Comparison of ENCODE assay signal across 15 cellular contexts in the genomic region with DNA sequence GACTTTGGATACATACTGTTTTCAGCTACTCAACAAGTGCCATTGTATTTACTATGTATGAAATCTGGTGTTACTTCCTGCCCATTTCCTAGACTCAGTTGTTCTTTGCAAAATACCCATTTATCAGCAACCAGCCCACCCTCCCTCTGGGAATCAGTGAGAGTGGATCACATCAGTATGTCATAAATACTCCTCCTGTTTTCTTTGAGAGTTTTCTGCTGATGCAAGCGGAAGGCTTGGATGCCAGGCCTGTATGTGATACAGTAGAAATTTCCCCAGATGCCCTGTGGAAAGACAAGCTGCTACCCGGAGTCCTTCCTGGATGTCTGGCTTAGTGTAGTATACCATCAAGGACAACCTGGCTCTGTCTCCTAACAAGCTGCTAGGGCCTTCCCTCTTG. TPM values are rescaled to one million over a fixed set of nuclear protein-coding genes. Genes with fewer than 3 reads are reported as not detected.
DNase-seq lines count a peak whose midpoint lies in the region; ATAC-seq and TF ChIP-seq lines count a peak whose summit lies in the region.
"Had no signal": no experiment of that assay in that cellular context is flagged by ENCODE, and none has a peak within 500 bp of the region (broad histone marks: within the 10 kb centered on the region; RNA-seq: fewer than 3 reads in every experiment).

No MANE protein-coding gene starts in this region.

- H3K4me1 ChIP-seq in OCI-LY3 (ENCODE audit: low read length): peaks cover 55% of the 10 kb centered on the region
- H3K4me1 ChIP-seq in parathyroid adenoma: no peaks in the 10 kb centered on the region
- H3K4me1 ChIP-seq in foreskin keratinocyte: peaks cover 4% of the 10 kb centered on the region
- H3K4me1 ChIP-seq: upper lobe of right lung had no signal

- no peaks in the 10 kb centered on the region for H3K27me3 ChIP-seq in OCI-LY3 (ENCODE audit: low read depth, low read length)
- H3K27me3 ChIP-seq in parathyroid adenoma (ENCODE audit: control insufficient read depth, insufficient read depth, low read length): no peaks in the 10 kb centered on the region
- no peaks in the 10 kb centered on the region for H3K27me3 ChIP-seq in foreskin keratinocyte
- H3K27me3 ChIP-seq: brain microvascular endothelial cell, dorsolateral prefrontal cortex, upper lobe of right lung had no signal

- peak overlapping the region; percentile 75 for H3K4me3 Mint-ChIP-seq in activated CD4-positive, alpha-beta T cell treated with anti-CD3 and anti-CD28 coated beads, Interleukin-2, amount 10 ng/mL, durations not matched to agents 24 days and 14 days
- H3K4me3 Mint-ChIP-seq in activated naive CD8-positive, alpha-beta T cell treated with anti-CD3 and anti-CD28 coated beads for 36 hours: peak overlapping the region; percentile 32

- intact Hi-C loops in activated CD4-positive, alpha-beta T cell treated with anti-CD3 and anti-CD28 coated beads, Interleukin-2, amount 10 ng/mL, durations not matched to agents 24 days and 14 days (cut with micrococcal nuclease): no loop called here

- TF ChIP-seq CTCF in OCI-LY3 (IDR thresholded peaks at IDR 0.05; ENCODE audit: low read depth, low read length) (no peak), parathyroid adenoma (IDR thresholded peaks at IDR 0.05) (no peak), foreskin keratinocyte (conservative IDR thresholded peaks at IDR 0.05) (no peak)

- H3K27ac Mint-ChIP-seq in activated CD4-positive, alpha-beta T cell treated with anti-CD3 and anti-CD28 coated beads, Interleukin-2, amount 10 ng/mL, durations not matched to agents 24 days and 14 days: peak overlapping the region; percentile 93
- H3K27ac Mint-ChIP-seq in activated naive CD8-positive, alpha-beta T cell treated with anti-CD3 and anti-CD28 coated beads for 36 hours: peak overlapping the region; percentile 96

- H3K4me2 ChIP-seq in OCI-LY3 (ENCODE audit: low read length): no peak overlapping the region
- no peak overlapping the region for H3K4me2 ChIP-seq in parathyroid adenoma (ENCODE audit: low read length)

- H3K9me3 Mint-ChIP-seq in activated CD4-positive, alpha-beta T cell treated with anti-CD3 and anti-CD28 coated beads, Interleukin-2, amount 10 ng/mL, durations not matched to agents 24 days and 14 days: peaks cover 24% of the 10 kb centered on the region
- peaks cover 19% of the 10 kb centered on the region for H3K9me3 Mint-ChIP-seq in activated naive CD8-positive, alpha-beta T cell treated with anti-CD3 and anti-CD28 coated beads for 36 hours

- peak overlapping the region; percentile 11; the same call in 1 of the 2 replicates for H3K27ac ChIP-seq in OCI-LY3 (ENCODE audit: low read length)
- no peak overlapping the region for H3K27ac ChIP-seq in parathyroid adenoma
- H3K27ac ChIP-seq in foreskin keratinocyte: no peak overlapping the region
- H3K27ac ChIP-seq: brain microvascular endothelial cell, dorsolateral prefrontal cortex had no signal

- peaks cover 29% of the 10 kb centered on the region for H3K36me3 Mint-ChIP-seq in activated CD4-positive, alpha-beta T cell treated with anti-CD3 and anti-CD28 coated beads, Interleukin-2, amount 10 ng/mL, durations not matched to agents 24 days and 14 days (ENCODE audit: low read depth)
- peaks cover 52% of the 10 kb centered on the region for H3K36me3 Mint-ChIP-seq in activated naive CD8-positive, alpha-beta T cell treated with anti-CD3 and anti-CD28 coated beads for 36 hours

- no peak overlapping the region for H3K9ac ChIP-seq in OCI-LY3 (ENCODE audit: low read length)
- H3K9ac ChIP-seq in parathyroid adenoma: no peak overlapping the region

- H2AFZ ChIP-seq in OCI-LY3 (ENCODE audit: low read depth, low read length) (peak overlapping the region; percentile 64; the same call in 1 of the 2 replicates), parathyroid adenoma (peak overlapping the region; percentile 11)

- H3K9me3 ChIP-seq in OCI-LY3 (ENCODE audit: insufficient read depth, low read length) (no peaks in the 10 kb centered on the region), parathyroid adenoma (ENCODE audit: control insufficient read depth, low read length) (no peaks in the 10 kb centered on the region)
- H3K9me3 ChIP-seq: upper lobe of right lung had no signal

- H3K4me3 ChIP-seq in OCI-LY3 (ENCODE audit: low read length) (no peak overlapping the region), parathyroid adenoma (ENCODE audit: low read depth, low read length) (no peak overlapping the region)
- H3K4me3 ChIP-seq: dorsolateral prefrontal cortex, upper lobe of right lung had no signal

- peaks cover 50% of the 10 kb centered on the region for H3K4me1 Mint-ChIP-seq in activated CD4-positive, alpha-beta T cell treated with anti-CD3 and anti-CD28 coated beads, Interleukin-2, amount 10 ng/mL, durations not matched to agents 24 days and 14 days
- peaks cover 63% of the 10 kb centered on the region for H3K4me1 Mint-ChIP-seq in activated naive CD8-positive, alpha-beta T cell treated with anti-CD3 and anti-CD28 coated beads for 36 hours

- DNase-seq in activated CD4-positive, alpha-beta T cell treated with anti-CD3 and anti-CD28 coated beads, Interleukin-2, amount 10 ng/mL, durations not matched to agents 24 days and 14 days: peak; percentile 72
- no peak for DNase-seq in activated CD4-positive, alpha-beta T cell treated with anti-CD3 and anti-CD28 coated beads, Interleukin-2, amount 50 U/mL, for 48 hours
- DNase-seq in activated naive CD8-positive, alpha-beta T cell treated with anti-CD3 and anti-CD28 coated beads for 36 hours: no peak
- DNase-seq in foreskin keratinocyte: no peak
- DNase-seq: activated effector memory CD4-positive, alpha-beta T cell treated with Interleukin-2 at 50 U/mL for 16 hours; brain microvascular endothelial cell; dorsolateral prefrontal cortex; EL; stimulated activated CD4-positive, alpha-beta T cell treated with anti-CD3 and anti-CD28 coated beads, Interleukin-4, amount 100 ng/mL, for 4 hours; upper lobe of right lung had no signal

- no peaks in the 10 kb centered on the region for H3K36me3 ChIP-seq in OCI-LY3 (replicated peaks; ENCODE audit: low read depth, low read length)
- no peaks in the 10 kb centered on the region for H3K36me3 ChIP-seq in parathyroid adenoma (ENCODE audit: control insufficient read depth, insufficient read depth, low read length)
- H3K36me3 ChIP-seq: brain microvascular endothelial cell, upper lobe of right lung had no signal

- no peak for ATAC-seq in HG03457 (IDR thresholded peaks at IDR 0.05; ENCODE audit: unreplicated experiment)
- ATAC-seq in HG02885 (IDR thresholded peaks at IDR 0.05; ENCODE audit: poor library complexity, unreplicated experiment): no peak
- ATAC-seq in foreskin keratinocyte: no peak
- ATAC-seq: upper lobe of right lung had no signal

- H3K27me3 Mint-ChIP-seq in activated CD4-positive, alpha-beta T cell treated with anti-CD3 and anti-CD28 coated beads, Interleukin-2, amount 10 ng/mL, durations not matched to agents 24 days and 14 days: no peaks in the 10 kb centered on the region
- H3K27me3 Mint-ChIP-seq in activated naive CD8-positive, alpha-beta T cell treated with anti-CD3 and anti-CD28 coated beads for 36 hours: no peaks in the 10 kb centered on the region

- H3K79me2 ChIP-seq in OCI-LY3 (ENCODE audit: low read length) (peaks cover 24% of the 10 kb centered on the region), parathyroid adenoma (no peaks in the 10 kb centered on the region)

- H4K20me1 ChIP-seq in OCI-LY3 (ENCODE audit: insufficient read depth, low read length): no peaks in the 10 kb centered on the region

RNA-seq across cellular contexts. Expression of a gene that starts 2.4 kb away (rescaled TPM):
- total RNA-seq in activated CD4-positive, alpha-beta T cell treated with anti-CD3 and anti-CD28 coated beads, Interleukin-2, amount 10 ng/mL, durations not matched to agents 24 days and 14 days: 436 and 438 TPM in 2 replicates
- 100 to 1,000 TPM; 421 to 422 TPM for total RNA-seq in activated naive CD8-positive, alpha-beta T cell treated with anti-CD3 and anti-CD28 coated beads for 36 hours
- total RNA-seq in foreskin keratinocyte: not detected in 2 replicates
- polyA plus RNA-seq in foreskin keratinocyte: not detected in 2 replicates
- total RNA-seq: H1 had no signal

Comparison
In these comparisons a context has a peak if more than half of its experiments do, and no peak if none do; other contexts are left out.
1. RNA of a gene that starts 2.4 kb away (total RNA-seq): 436 to 438 TPM in activated CD4-positive, alpha-beta T cell treated with anti-CD3 and anti-CD28 coated beads, Interleukin-2, amount 10 ng/mL, durations not matched to agents 24 days and 14 days and 421 to 422 TPM in activated naive CD8-positive, alpha-beta T cell treated with anti-CD3 and anti-CD28 coated beads for 36 hours; not detected in foreskin keratinocyte; every median in the first group is over 100 times any median in the second.